In genomic region chr16:67425581-67425980, GRCh38 we compare ENCODE assay signal across 2 cellular contexts.
TF ChIP-seq lines count a peak whose summit lies in the region.

No MANE protein-coding gene starts in this region.

TF ChIP-seq in GM23338, 12 proteins besides CTCF, POLR2A, EP300 and RAD21:
- TF ChIP-seq EZH2 (IDR thresholded peaks at IDR 0.05; ENCODE audit: low read depth, unreplicated experiment): no peak
- TF ChIP-seq ETS1 (IDR thresholded peaks at IDR 0.05): no peak
- TF ChIP-seq JUNB (IDR thresholded peaks at IDR 0.05; ENCODE audit: unreplicated experiment): no peak
- no peak for TF ChIP-seq POLR2AphosphoS5 (IDR thresholded peaks at IDR 0.05; ENCODE audit: low read depth)
- TF ChIP-seq ZNF331 (CRISPR knock-in tag; IDR thresholded peaks at IDR 0.05; ENCODE audit: low read depth): no peak
- TF ChIP-seq ZNF462 (CRISPR knock-in tag; IDR thresholded peaks at IDR 0.05): no peak
- TF ChIP-seq REST (IDR thresholded peaks at IDR 0.05; ENCODE audit: unreplicated experiment): no peak
- no peak for TF ChIP-seq EZH2phosphoT487 (IDR thresholded peaks at IDR 0.05; ENCODE audit: unreplicated experiment)
- no peak for TF ChIP-seq CREB1 (CRISPR knock-in tag; IDR thresholded peaks at IDR 0.05; ENCODE audit: low read depth)

TF ChIP-seq in WTC11, 78 proteins besides CTCF, POLR2A, EP300 and RAD21:
- TF ChIP-seq JAZF1 (CRISPR knock-in tag; IDR thresholded peaks at IDR 0.05): no peak
- TF ChIP-seq SMAD4 (CRISPR knock-in tag; IDR thresholded peaks at IDR 0.05): no peak
- TF ChIP-seq ERG (CRISPR knock-in tag; IDR thresholded peaks at IDR 0.05): no peak
- TF ChIP-seq CBFB (CRISPR knock-in tag; IDR thresholded peaks at IDR 0.05; ENCODE audit: low read depth): no peak
- TF ChIP-seq SMAD3 (CRISPR knock-in tag; IDR thresholded peaks at IDR 0.05; ENCODE audit: borderline replicate concordance): no peak
- no peak for TF ChIP-seq ZMAT4 (CRISPR knock-in tag; IDR thresholded peaks at IDR 0.05)
- no peak for TF ChIP-seq ZNF219 (CRISPR knock-in tag; IDR thresholded peaks at IDR 0.05; ENCODE audit: borderline replicate concordance)
- TF ChIP-seq ETV6 (CRISPR knock-in tag; IDR thresholded peaks at IDR 0.05): no peak
- TF ChIP-seq NFE2L1 (CRISPR knock-in tag; IDR thresholded peaks at IDR 0.05): no peak
- no peak for TF ChIP-seq STAT6 (CRISPR knock-in tag; conservative IDR thresholded peaks at IDR 0.05; ENCODE audit: low read depth)
- TF ChIP-seq ZNF423 (CRISPR knock-in tag; IDR thresholded peaks at IDR 0.05): no peak
- TF ChIP-seq GABPB1 (CRISPR knock-in tag; IDR thresholded peaks at IDR 0.05): no peak
- TF ChIP-seq TCF7 (CRISPR knock-in tag; IDR thresholded peaks at IDR 0.05; ENCODE audit: low read depth): no peak
- no peak for TF ChIP-seq NFYB (CRISPR knock-in tag; conservative IDR thresholded peaks at IDR 0.05; ENCODE audit: low read depth)
